20 cellular contexts compared by ENCODE assay signal in the genomic region with DNA sequence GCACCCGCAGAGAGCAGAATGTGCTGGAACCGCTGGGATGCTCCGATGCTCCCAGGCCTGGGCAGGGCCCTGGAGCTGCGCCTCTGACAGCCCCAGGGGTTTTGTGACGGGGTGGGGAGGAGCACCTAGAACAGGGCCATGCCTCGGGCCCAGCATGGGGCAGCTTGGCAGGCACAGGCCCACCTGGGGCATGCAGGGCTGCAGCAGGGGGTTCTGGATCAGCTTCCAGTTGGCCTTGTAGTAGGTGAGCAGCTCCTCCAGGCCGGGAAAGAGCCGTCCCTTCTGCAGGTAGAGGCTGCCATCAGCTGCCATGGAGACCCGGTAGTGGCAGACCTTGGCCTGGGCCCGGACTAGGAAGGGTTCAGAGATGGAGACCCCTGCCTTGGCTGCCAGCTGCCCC. TPM values are rescaled to one million over a fixed set of nuclear protein-coding genes. Genes with fewer than 3 reads are reported as not detected.
DNase-seq lines count a peak whose midpoint lies in the region; ATAC-seq and TF ChIP-seq lines count a peak whose summit lies in the region.
"Had no signal": no experiment of that assay in that cellular context is flagged by ENCODE, and none has a peak within 500 bp of the region (broad histone marks: within the 10 kb centered on the region; RNA-seq: fewer than 3 reads in every experiment).

No MANE protein-coding gene starts in this region.

- ATAC-seq in activated B cell treated with CpG ODN at 0.5 μM for 24 hours (ENCODE audit: low read depth) (peak; percentile 15), Right ventricle myocardium superior (ENCODE audit: poor library complexity) (no peak)
- ATAC-seq: A549, Panc1 had no signal

- H3K9me3 ChIP-seq in HEK293 (ENCODE audit: control insufficient read depth, insufficient read depth, low read depth, low read length): no peaks in the 10 kb centered on the region
- H3K9me3 ChIP-seq: A549, SK-N-SH had no signal

- H3K27me3 Mint-ChIP-seq in activated B cell treated with CpG ODN at 0.5 μM for 24 hours: no peaks in the 10 kb centered on the region

- peak overlapping the region; percentile 53 for H3K4me3 Mint-ChIP-seq in activated B cell treated with CpG ODN at 0.5 μM for 24 hours

- no peaks in the 10 kb centered on the region for H3K36me3 ChIP-seq in HEK293 (ENCODE audit: control insufficient read depth in 2 of 2, insufficient read depth in 1 of 2, low read length in 2 of 2)

- DNase-seq in activated B cell treated with CpG ODN at 0.5 μM for 24 hours: no peak
- DNase-seq in activated CD4-positive, CD25-positive, alpha-beta regulatory T cell (lab: John Stamatoyannopoulos, UW): no peak
- DNase-seq in Right ventricle myocardium superior: no peak
- DNase-seq in DMS79 treated with DMSO at 0.1 percent for 48 hours (lab: John Stamatoyannopoulos, UW): no peak
- DNase-seq: H7, MV-4-11, NCI-H1436, NCI-H2029, NCI-H2171 treated with DMSO at 0.1 percent for 48 hours, NCI-H510A, NCI-H82, SHP77, SK-N-SH had no signal

- H3K27ac ChIP-seq in 22Rv1: peak overlapping the region; percentile 66; the same call in 1 of the 2 replicates
- H3K27ac ChIP-seq in HEK293 (ENCODE audit: extremely low read depth, low read depth, low read length): no peak overlapping the region
- H3K27ac ChIP-seq: A549 had no signal

- TF ChIP-seq CTCF in 22Rv1 (IDR thresholded peaks at IDR 0.05): no peak
- no peak for TF ChIP-seq CTCF in HEK293 (tag by site-specific recombination; IDR thresholded peaks at IDR 0.05)
- no peak for TF ChIP-seq CTCF in activated B cell treated with CpG ODN at 0.5 μM for 24 hours (IDR thresholded peaks at IDR 0.05)

- H3K36me3 Mint-ChIP-seq in activated B cell treated with CpG ODN at 0.5 μM for 24 hours (ENCODE audit: low read depth): no peaks in the 10 kb centered on the region
- H3K36me3 Mint-ChIP-seq: CD14-positive monocyte had no signal

- no peak overlapping the region for H3K4me3 ChIP-seq in HEK293 (ENCODE audit: low read depth, low read length)
- H3K4me3 ChIP-seq: A549 had no signal

- intact Hi-C loops in activated B cell treated with CpG ODN at 0.5 μM for 24 hours (cut with micrococcal nuclease) (no loop called here), Right ventricle myocardium superior (cut with DNase I) (no loop called here)

- POLR2A ChIA-PET in HEK293 (lab: Yijun Ruan, JAX): no interaction called here
- POLR2A ChIA-PET in activated B cell treated with CpG ODN at 0.5 μM for 24 hours (lab: Charles Lee): interaction anchor here (0.6 to 1.8 kb wide), 13 partner anchors 9 to 685 kb away, joined by 3 to 13 read pairs (median 4); a partner anchor contains a TSS

- no peaks in the 10 kb centered on the region for H3K9me3 Mint-ChIP-seq in activated B cell treated with CpG ODN at 0.5 μM for 24 hours

- H3K4me1 ChIP-seq in HEK293 (ENCODE audit: control insufficient read depth, insufficient read depth, low read length): no peaks in the 10 kb centered on the region

- CTCF ChIA-PET in HEK293 (lab: Yijun Ruan, JAX) (interaction anchor here (1.4 kb wide), 1 partner anchor 101 kb away, joined by 3 read pairs; no protein-coding TSS in a partner anchor), activated B cell treated with CpG ODN at 0.5 μM for 24 hours (lab: Charles Lee) (interaction anchor here (0.9 to 1.5 kb wide), 2 partner anchors 99 to 322 kb away, joined by 3 read pairs; a partner anchor contains a TSS)

- H3K4me1 Mint-ChIP-seq in activated B cell treated with CpG ODN at 0.5 μM for 24 hours: peaks cover 49% of the 10 kb centered on the region

- H3K27ac Mint-ChIP-seq in activated B cell treated with CpG ODN at 0.5 μM for 24 hours: no peak overlapping the region
- H3K27ac Mint-ChIP-seq: CD14-positive monocyte had no signal

TF ChIP-seq in HEK293, 187 proteins besides CTCF, POLR2A, EP300 and RAD21:
- TF ChIP-seq MZF1 (tag by site-specific recombination; IDR thresholded peaks at IDR 0.05; ENCODE audit: borderline replicate concordance): no peak
- TF ChIP-seq ZNF785 (tag by site-specific recombination; IDR thresholded peaks at IDR 0.05): no peak
- TF ChIP-seq BCL11A (tag by site-specific recombination; IDR thresholded peaks at IDR 0.05; ENCODE audit: low read depth): no peak
- peak; percentile 93 for TF ChIP-seq ZIC2 (tag by site-specific recombination; IDR thresholded peaks at IDR 0.05)
- TF ChIP-seq GLIS1 (tag by site-specific recombination; IDR thresholded peaks at IDR 0.05): peak; percentile 59
- no peak for TF ChIP-seq ZNF10 (tag by site-specific recombination; IDR thresholded peaks at IDR 0.05)

RNA-seq across cellular contexts. Expression of a gene that starts 4.4 kb away (rescaled TPM):
- total RNA-seq in activated B cell treated with CpG ODN at 0.5 μM for 24 hours (0.16 TPM in 1 of 2 replicates, not detected in the other), Right ventricle myocardium superior (not detected)
- total RNA-seq: HT1080; T-helper 1 cell treated with Interleukin-12 subunit alpha and Interleukin-12 subunit beta and Interleukin-4 antibody, amounts not matched to agents 30 ng/mL and 1 ng/mL, for 36 hours had no signal

RNA-seq across cellular contexts. Expression of a gene that starts 6.0 kb away (rescaled TPM):
- total RNA-seq in activated B cell treated with CpG ODN at 0.5 μM for 24 hours: 0.49 and 0.69 TPM in 2 replicates
- total RNA-seq in Right ventricle myocardium superior: 0.13 TPM
- total RNA-seq: HT1080 had no signal

RNA-seq across cellular contexts. Expression of a gene that starts 10.8 kb away (rescaled TPM):
- total RNA-seq in activated B cell treated with CpG ODN at 0.5 μM for 24 hours (0.78 and 1.3 TPM in 2 replicates), Right ventricle myocardium superior (0.11 TPM)
- total RNA-seq: HT1080 had no signal

RNA-seq across cellular contexts. Expression of a gene that starts 22.6 kb away (rescaled TPM):
- total RNA-seq in activated B cell treated with CpG ODN at 0.5 μM for 24 hours: 170 and 172 TPM in 2 replicates
- total RNA-seq in Right ventricle myocardium superior: 246 TPM

RNA-seq across cellular contexts. Expression of a gene that starts 30.9 kb away (rescaled TPM):
- 25.4 and 28.9 TPM in 2 replicates for total RNA-seq in activated B cell treated with CpG ODN at 0.5 μM for 24 hours
- 9.7 TPM for total RNA-seq in Right ventricle myocardium superior
